In genomic region chr3:49412632-49413337, GRCh38 we compare ENCODE assay signal across 1 cellular context.
TF ChIP-seq lines count a peak whose summit lies in the region.

No MANE protein-coding gene starts in this region.

TF ChIP-seq in HepG2, 621 proteins besides CTCF, POLR2A, EP300 and RAD21 (continued from another document):
- TF ChIP-seq AKNA (CRISPR knock-in tag; IDR thresholded peaks at IDR 0.05; ENCODE audit: borderline replicate concordance) (no peak), TEAD3 (CRISPR knock-in tag; optimal IDR thresholded peaks at IDR 0.05; ENCODE audit: borderline replicate concordance) (peak; percentile 41), ZBTB34 (CRISPR knock-in tag; IDR thresholded peaks at IDR 0.05) (peak; percentile 10; the same call in 1 of the 2 replicates), IRF2 (CRISPR knock-in tag; IDR thresholded peaks at IDR 0.05) (no peak), ZFP91 (CRISPR knock-in tag; IDR thresholded peaks at IDR 0.05; ENCODE audit: borderline replicate concordance) (peak; percentile 4; the same call in 1 of the 2 replicates), PAX8 (CRISPR knock-in tag; IDR thresholded peaks at IDR 0.05; ENCODE audit: borderline replicate concordance) (no peak), XRCC5 (optimal IDR thresholded peaks at IDR 0.05; ENCODE audit: low read length) (no peak), ZNF414 (CRISPR knock-in tag; IDR thresholded peaks at IDR 0.05) (no peak), PRPF4 (IDR thresholded peaks at IDR 0.05; ENCODE audit: low read depth, low read length, poor library complexity, severe bottlenecking) (no peak), ZNF33B (CRISPR knock-in tag; IDR thresholded peaks at IDR 0.05) (0 out of 2 replicates have a peak, but pooled peaks have one; percentile 1), KLF15 (CRISPR knock-in tag; IDR thresholded peaks at IDR 0.05; ENCODE audit: borderline replicate concordance) (peak; percentile 37; the same call in 1 of the 2 replicates), ZNF547 (CRISPR knock-in tag; IDR thresholded peaks at IDR 0.05) (0 out of 2 replicates have a peak, but pooled peaks have one; percentile 33), ZNF274 (CRISPR knock-in tag; IDR thresholded peaks at IDR 0.05) (0 out of 2 replicates have a peak, but pooled peaks have one; percentile 41), ZNF343 (CRISPR knock-in tag; IDR thresholded peaks at IDR 0.05) (no peak), ZNF230 (CRISPR knock-in tag; IDR thresholded peaks at IDR 0.05) (no peak), CBX5 (CRISPR knock-in tag; IDR thresholded peaks at IDR 0.05; ENCODE audit: borderline replicate concordance) (no peak), STAG1 (CRISPR knock-in tag; IDR thresholded peaks at IDR 0.05) (0 out of 2 replicates have a peak, but pooled peaks have one; percentile 16), IRF9 (CRISPR knock-in tag; IDR thresholded peaks at IDR 0.05; ENCODE audit: borderline replicate concordance) (no peak), ZBTB39 (CRISPR knock-in tag; IDR thresholded peaks at IDR 0.05) (no peak), ZFY (CRISPR knock-in tag; IDR thresholded peaks at IDR 0.05) (no peak), ZNF468 (CRISPR knock-in tag; IDR thresholded peaks at IDR 0.05) (no peak), ZNF407 (CRISPR knock-in tag; IDR thresholded peaks at IDR 0.05; ENCODE audit: not compliant biosample characterization) (peak; percentile 11), MED13 (CRISPR knock-in tag; IDR thresholded peaks at IDR 0.05) (0 out of 2 replicates have a peak, but pooled peaks have one; percentile 8), ZMYM3 (CRISPR knock-in tag; IDR thresholded peaks at IDR 0.05) (0 out of 2 replicates have a peak, but pooled peaks have one; percentile 1), ZNF672 (CRISPR knock-in tag; IDR thresholded peaks at IDR 0.05) (0 out of 2 replicates have a peak, but pooled peaks have one; percentile 25), REL (CRISPR knock-in tag; conservative IDR thresholded peaks at IDR 0.05) (peak; percentile 54)
